ENCODE assay signal across 1 cellular context in the genomic region with DNA sequence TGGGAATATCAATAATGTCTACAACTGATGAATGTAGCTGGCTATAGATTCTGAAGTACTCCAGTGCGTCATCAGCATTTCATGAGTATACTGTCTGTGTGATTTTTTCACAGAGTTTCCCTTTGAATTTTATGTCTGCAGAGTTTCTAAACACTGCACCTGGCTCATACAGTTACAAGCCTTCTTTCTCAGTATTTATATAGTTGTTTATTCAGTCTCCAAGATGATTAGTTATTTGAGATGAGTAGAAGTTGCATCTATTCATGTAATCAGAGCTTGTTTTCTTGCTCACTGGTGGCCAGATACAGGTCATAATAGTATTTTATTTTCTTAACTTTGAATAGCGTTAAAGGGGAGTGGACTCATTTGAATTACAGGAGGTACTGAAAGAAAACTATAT.
TF ChIP-seq lines count a peak whose summit lies in the region.

No MANE protein-coding gene starts in this region.

TF ChIP-seq in HEK293, 187 proteins besides CTCF, POLR2A, EP300 and RAD21 (continued from another document):
- TF ChIP-seq ZNF280C (tag by site-specific recombination; IDR thresholded peaks at IDR 0.05): no peak
- no peak for TF ChIP-seq PATZ1 (tag by site-specific recombination; IDR thresholded peaks at IDR 0.05)
- TF ChIP-seq BCL11A (tag by site-specific recombination; IDR thresholded peaks at IDR 0.05; ENCODE audit: low read depth): no peak
- no peak for TF ChIP-seq GLI2 (tag by site-specific recombination; IDR thresholded peaks at IDR 0.05; ENCODE audit: borderline replicate concordance, low read depth)
- no peak for TF ChIP-seq MZF1 (tag by site-specific recombination; IDR thresholded peaks at IDR 0.05; ENCODE audit: borderline replicate concordance)
- no peak for TF ChIP-seq YY1 (tag by site-specific recombination; IDR thresholded peaks at IDR 0.05)
